2 cellular contexts compared by ENCODE assay signal in the genomic region with DNA sequence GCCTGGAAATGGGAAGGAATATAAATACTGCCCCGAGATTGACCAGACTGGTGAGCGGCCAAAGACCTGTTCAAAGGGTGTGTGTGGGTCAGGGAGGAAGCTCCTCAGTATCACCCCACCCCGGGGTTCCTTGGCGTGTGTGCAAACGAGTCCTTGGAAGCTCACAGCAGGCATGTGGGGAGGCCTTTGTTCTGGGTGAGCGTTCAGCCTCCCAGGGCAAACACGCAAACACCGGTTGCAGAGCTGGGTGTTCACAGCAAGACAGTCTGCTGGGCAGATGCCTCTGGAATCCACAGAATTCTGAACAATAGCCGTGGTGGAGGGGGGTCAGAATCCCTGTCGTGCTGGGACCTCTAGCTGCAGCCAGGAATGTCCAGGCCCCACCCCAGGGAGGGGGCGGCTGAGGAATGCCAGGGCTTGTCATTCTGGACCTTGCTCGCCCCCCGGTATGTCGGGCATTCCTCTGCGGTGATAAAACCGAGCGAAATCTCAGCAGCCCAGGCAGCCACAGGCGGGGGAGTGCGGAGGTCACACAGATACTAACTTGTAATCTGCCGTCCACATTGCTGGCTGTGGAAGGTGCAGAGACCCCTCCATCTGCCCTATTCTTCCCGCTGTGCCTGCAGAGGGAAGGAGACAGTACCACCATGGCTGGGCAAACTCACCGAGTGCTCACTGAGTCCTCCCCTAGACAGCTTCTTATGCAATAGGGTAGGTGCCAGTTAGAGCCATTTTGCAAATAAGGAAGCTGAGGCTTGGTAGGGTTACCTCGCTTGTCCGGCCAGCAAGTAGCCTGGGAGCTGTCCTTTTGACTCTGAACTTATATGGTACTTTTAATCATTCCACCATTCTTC.
A peak's percentile ranks its signal among the peaks of the same experiment; 100 is the strongest.
TF ChIP-seq lines count a peak whose summit lies in the region.
"Not testable (repeated sequence)": the region's sequence is repeated elsewhere in the genome, so short reads cannot be mapped to it uniquely, and the experiment has no call there.

No MANE protein-coding gene starts in this region.

TF ChIP-seq in H1, 55 proteins besides CTCF, POLR2A, EP300 and RAD21:
- TF ChIP-seq JUND (IDR thresholded peaks at IDR 0.05; ENCODE audit: low read length): peak; percentile 27; the same call in 1 of the 2 replicates
- peak; percentile 62; the same call in 1 of the 2 replicates for TF ChIP-seq SP1 (IDR thresholded peaks at IDR 0.05; ENCODE audit: low read depth, low read length)
- TF ChIP-seq TAF1 (IDR thresholded peaks at IDR 0.05; ENCODE audit: low read depth, low read length): peak; percentile 41; the same call in 1 of the 2 replicates
- TF ChIP-seq TEAD4 (IDR thresholded peaks at IDR 0.05; ENCODE audit: low read depth, low read length): peak; percentile 94
- TF ChIP-seq TBP (IDR thresholded peaks at IDR 0.05; ENCODE audit: low read depth, low read length): peak; percentile 37; the same call in 1 of the 2 replicates
- TF ChIP-seq YY1 (IDR thresholded peaks at IDR 0.05; ENCODE audit: low read depth, low read length): peak; percentile 19; the same call in 1 of the 2 replicates
- TF ChIP-seq HDAC2 (IDR thresholded peaks at IDR 0.05; ENCODE audit: borderline replicate concordance in 1 of 2, low read depth in 2 of 2, low read length in 2 of 2): peak; percentile 77 to 80; a peak in 2 of 4 replicates
- TF ChIP-seq CTBP2 (IDR thresholded peaks at IDR 0.05; ENCODE audit: borderline replicate concordance, insufficient read depth, insufficient read length, low read length): peak; percentile 73
- TF ChIP-seq EGR1 (IDR thresholded peaks at IDR 0.05; ENCODE audit: borderline replicate concordance, low read depth, low read length): peak; percentile 83
- 0 out of 2 replicates have a peak, but pooled peaks have one; percentile 25 for TF ChIP-seq TCF12 (IDR thresholded peaks at IDR 0.05; ENCODE audit: low read depth, low read length)
- TF ChIP-seq SIN3A (conservative IDR thresholded peaks at IDR 0.05 in 1 of 2, IDR thresholded peaks at IDR 0.05 in 1 of 2; ENCODE audit: low read depth in 1 of 2, low read length in 2 of 2): peak; percentile 30 to 66; a peak in 2 of 4 replicates
- TF ChIP-seq NANOG (IDR thresholded peaks at IDR 0.05; ENCODE audit: insufficient read depth, low read depth, low read length, poor library complexity, severe bottlenecking): peak; percentile 62

TF ChIP-seq in HepG2, 621 proteins besides CTCF, POLR2A, EP300 and RAD21 (continues in another document):
- peak; percentile 80; the same call in 1 of the 2 replicates for TF ChIP-seq TOPORS (CRISPR knock-in tag; IDR thresholded peaks at IDR 0.05)
- peak; percentile 75 to 83 for TF ChIP-seq NR2F1 (CRISPR knock-in tag; IDR thresholded peaks at IDR 0.05)
- peak; percentile 55; the same call in 1 of the 2 replicates for TF ChIP-seq MIER2 (CRISPR knock-in tag; IDR thresholded peaks at IDR 0.05)
- TF ChIP-seq, protein P1, sequence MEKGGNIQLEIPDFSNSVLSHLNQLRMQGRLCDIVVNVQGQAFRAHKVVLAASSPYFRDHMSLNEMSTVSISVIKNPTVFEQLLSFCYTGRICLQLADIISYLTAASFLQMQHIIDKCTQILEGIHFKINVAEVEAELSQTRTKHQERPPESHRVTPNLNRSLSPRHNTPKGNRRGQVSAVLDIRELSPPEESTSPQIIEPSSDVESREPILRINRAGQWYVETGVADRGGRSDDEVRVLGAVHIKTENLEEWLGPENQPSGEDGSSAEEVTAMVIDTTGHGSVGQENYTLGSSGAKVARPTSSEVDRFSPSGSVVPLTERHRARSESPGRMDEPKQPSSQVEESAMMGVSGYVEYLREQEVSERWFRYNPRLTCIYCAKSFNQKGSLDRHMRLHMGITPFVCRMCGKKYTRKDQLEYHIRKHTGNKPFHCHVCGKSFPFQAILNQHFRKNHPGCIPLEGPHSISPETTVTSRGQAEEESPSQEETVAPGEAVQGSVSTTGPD (CRISPR knock-in tag; IDR thresholded peaks at IDR 0.05): peak; percentile 79; the same call in 1 of the 2 replicates
- TF ChIP-seq RELA (CRISPR knock-in tag; IDR thresholded peaks at IDR 0.05): peak; percentile 55; the same call in 1 of the 2 replicates
- TF ChIP-seq TCF12 (IDR thresholded peaks at IDR 0.05); CREM (CRISPR knock-in tag; IDR thresholded peaks at IDR 0.05); CBX2 (IDR thresholded peaks at IDR 0.05; ENCODE audit: low read depth, low read length): not testable (repeated sequence)
- peak; percentile 80; the same call in 1 of the 2 replicates for TF ChIP-seq TCF12 (CRISPR knock-in tag; IDR thresholded peaks at IDR 0.05)
- TF ChIP-seq ELF3 (CRISPR knock-in tag; IDR thresholded peaks at IDR 0.05): peak; percentile 88
- peak; percentile 69 for TF ChIP-seq YEATS4 (CRISPR knock-in tag; IDR thresholded peaks at IDR 0.05; ENCODE audit: borderline replicate concordance)
- TF ChIP-seq ZNF788 (CRISPR knock-in tag; IDR thresholded peaks at IDR 0.05; ENCODE audit: borderline replicate concordance): peak; percentile 93; the same call in 1 of the 2 replicates
- peak; percentile 86; the same call in 1 of the 2 replicates for TF ChIP-seq ARID2 (CRISPR knock-in tag; IDR thresholded peaks at IDR 0.05; ENCODE audit: borderline replicate concordance)
- TF ChIP-seq, protein P2, sequence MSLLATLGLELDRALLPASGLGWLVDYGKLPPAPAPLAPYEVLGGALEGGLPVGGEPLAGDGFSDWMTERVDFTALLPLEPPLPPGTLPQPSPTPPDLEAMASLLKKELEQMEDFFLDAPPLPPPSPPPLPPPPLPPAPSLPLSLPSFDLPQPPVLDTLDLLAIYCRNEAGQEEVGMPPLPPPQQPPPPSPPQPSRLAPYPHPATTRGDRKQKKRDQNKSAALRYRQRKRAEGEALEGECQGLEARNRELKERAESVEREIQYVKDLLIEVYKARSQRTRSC (CRISPR knock-in tag; IDR thresholded peaks at IDR 0.05; ENCODE audit: low read depth): 0 out of 2 replicates have a peak, but pooled peaks have one; percentile 45
- TF ChIP-seq, protein P3, sequence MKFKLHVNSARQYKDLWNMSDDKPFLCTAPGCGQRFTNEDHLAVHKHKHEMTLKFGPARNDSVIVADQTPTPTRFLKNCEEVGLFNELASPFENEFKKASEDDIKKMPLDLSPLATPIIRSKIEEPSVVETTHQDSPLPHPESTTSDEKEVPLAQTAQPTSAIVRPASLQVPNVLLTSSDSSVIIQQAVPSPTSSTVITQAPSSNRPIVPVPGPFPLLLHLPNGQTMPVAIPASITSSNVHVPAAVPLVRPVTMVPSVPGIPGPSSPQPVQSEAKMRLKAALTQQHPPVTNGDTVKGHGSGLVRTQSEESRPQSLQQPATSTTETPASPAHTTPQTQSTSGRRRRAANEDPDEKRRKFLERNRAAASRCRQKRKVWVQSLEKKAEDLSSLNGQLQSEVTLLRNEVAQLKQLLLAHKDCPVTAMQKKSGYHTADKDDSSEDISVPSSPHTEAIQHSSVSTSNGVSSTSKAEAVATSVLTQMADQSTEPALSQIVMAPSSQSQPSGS (CRISPR knock-in tag; IDR thresholded peaks at IDR 0.05): peak; percentile 96
- TF ChIP-seq ZKSCAN8 (CRISPR knock-in tag; IDR thresholded peaks at IDR 0.05; ENCODE audit: borderline replicate concordance): peak; percentile 94
- TF ChIP-seq SKI (IDR thresholded peaks at IDR 0.05; ENCODE audit: partially characterized antibody): peak; percentile 95
- peak; percentile 61; the same call in 1 of the 2 replicates for TF ChIP-seq ZBTB20 (CRISPR knock-in tag; IDR thresholded peaks at IDR 0.05; ENCODE audit: borderline replicate concordance, low read depth)
- TF ChIP-seq CHCHD3 (CRISPR knock-in tag; IDR thresholded peaks at IDR 0.05): peak; percentile 50; the same call in 1 of the 2 replicates
- peak; percentile 50 for TF ChIP-seq STAG1 (CRISPR knock-in tag; IDR thresholded peaks at IDR 0.05)
- TF ChIP-seq, protein P4, sequence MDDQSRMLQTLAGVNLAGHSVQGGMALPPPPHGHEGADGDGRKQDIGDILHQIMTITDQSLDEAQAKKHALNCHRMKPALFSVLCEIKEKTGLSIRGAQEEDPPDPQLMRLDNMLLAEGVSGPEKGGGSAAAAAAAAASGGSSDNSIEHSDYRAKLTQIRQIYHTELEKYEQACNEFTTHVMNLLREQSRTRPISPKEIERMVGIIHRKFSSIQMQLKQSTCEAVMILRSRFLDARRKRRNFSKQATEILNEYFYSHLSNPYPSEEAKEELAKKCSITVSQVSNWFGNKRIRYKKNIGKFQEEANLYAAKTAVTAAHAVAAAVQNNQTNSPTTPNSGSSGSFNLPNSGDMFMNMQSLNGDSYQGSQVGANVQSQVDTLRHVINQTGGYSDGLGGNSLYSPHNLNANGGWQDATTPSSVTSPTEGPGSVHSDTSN (CRISPR knock-in tag; IDR thresholded peaks at IDR 0.05; ENCODE audit: borderline replicate concordance): 0 out of 2 replicates have a peak, but pooled peaks have one; percentile 24
- TF ChIP-seq CREM (IDR thresholded peaks at IDR 0.05): peak; percentile 81
- TF ChIP-seq CBX2 (CRISPR knock-in tag; IDR thresholded peaks at IDR 0.05; ENCODE audit: low read depth): 0 out of 2 replicates have a peak, but pooled peaks have one; percentile 61
- TF ChIP-seq ARNTL (CRISPR knock-in tag; IDR thresholded peaks at IDR 0.05): peak; percentile 87; the same call in 1 of the 2 replicates
- TF ChIP-seq ZNF615 (CRISPR knock-in tag; IDR thresholded peaks at IDR 0.05; ENCODE audit: borderline replicate concordance): peak; percentile 84
- TF ChIP-seq, protein P5, sequence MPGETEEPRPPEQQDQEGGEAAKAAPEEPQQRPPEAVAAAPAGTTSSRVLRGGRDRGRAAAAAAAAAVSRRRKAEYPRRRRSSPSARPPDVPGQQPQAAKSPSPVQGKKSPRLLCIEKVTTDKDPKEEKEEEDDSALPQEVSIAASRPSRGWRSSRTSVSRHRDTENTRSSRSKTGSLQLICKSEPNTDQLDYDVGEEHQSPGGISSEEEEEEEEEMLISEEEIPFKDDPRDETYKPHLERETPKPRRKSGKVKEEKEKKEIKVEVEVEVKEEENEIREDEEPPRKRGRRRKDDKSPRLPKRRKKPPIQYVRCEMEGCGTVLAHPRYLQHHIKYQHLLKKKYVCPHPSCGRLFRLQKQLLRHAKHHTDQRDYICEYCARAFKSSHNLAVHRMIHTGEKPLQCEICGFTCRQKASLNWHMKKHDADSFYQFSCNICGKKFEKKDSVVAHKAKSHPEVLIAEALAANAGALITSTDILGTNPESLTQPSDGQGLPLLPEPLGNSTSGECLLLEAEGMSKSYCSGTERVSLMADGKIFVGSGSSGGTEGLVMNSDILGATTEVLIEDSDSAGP (CRISPR knock-in tag; IDR thresholded peaks at IDR 0.05; ENCODE audit: borderline replicate concordance): peak; percentile 93
- TF ChIP-seq ZNF556 (CRISPR knock-in tag; IDR thresholded peaks at IDR 0.05; ENCODE audit: borderline replicate concordance): peak; percentile 59; the same call in 1 of the 2 replicates
- TF ChIP-seq FIP1L1 (IDR thresholded peaks at IDR 0.05; ENCODE audit: borderline replicate concordance, insufficient read depth, low read depth, low read length): peak; percentile 43; the same call in 1 of the 2 replicates
- peak; percentile 97 for TF ChIP-seq ZNF331 (CRISPR knock-in tag; IDR thresholded peaks at IDR 0.05)
- TF ChIP-seq, protein P6, sequence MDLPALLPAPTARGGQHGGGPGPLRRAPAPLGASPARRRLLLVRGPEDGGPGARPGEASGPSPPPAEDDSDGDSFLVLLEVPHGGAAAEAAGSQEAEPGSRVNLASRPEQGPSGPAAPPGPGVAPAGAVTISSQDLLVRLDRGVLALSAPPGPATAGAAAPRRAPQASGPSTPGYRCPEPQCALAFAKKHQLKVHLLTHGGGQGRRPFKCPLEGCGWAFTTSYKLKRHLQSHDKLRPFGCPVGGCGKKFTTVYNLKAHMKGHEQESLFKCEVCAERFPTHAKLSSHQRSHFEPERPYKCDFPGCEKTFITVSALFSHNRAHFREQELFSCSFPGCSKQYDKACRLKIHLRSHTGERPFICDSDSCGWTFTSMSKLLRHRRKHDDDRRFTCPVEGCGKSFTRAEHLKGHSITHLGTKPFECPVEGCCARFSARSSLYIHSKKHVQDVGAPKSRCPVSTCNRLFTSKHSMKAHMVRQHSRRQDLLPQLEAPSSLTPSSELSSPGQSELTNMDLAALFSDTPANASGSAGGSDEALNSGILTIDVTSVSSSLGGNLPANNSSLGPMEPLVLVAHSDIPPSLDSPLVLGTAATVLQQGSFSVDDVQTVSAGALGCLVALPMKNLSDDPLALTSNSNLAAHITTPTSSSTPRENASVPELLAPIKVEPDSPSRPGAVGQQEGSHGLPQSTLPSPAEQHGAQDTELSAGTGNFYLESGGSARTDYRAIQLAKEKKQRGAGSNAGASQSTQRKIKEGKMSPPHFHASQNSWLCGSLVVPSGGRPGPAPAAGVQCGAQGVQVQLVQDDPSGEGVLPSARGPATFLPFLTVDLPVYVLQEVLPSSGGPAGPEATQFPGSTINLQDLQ (CRISPR knock-in tag; IDR thresholded peaks at IDR 0.05): peak; percentile 18; the same call in 1 of the 2 replicates
- TF ChIP-seq GFI1 (CRISPR knock-in tag; IDR thresholded peaks at IDR 0.05; ENCODE audit: borderline replicate concordance): peak; percentile 100
- TF ChIP-seq GLI4 (CRISPR knock-in tag; IDR thresholded peaks at IDR 0.05; ENCODE audit: borderline replicate concordance): peak; percentile 83; the same call in 1 of the 2 replicates
- peak; percentile 34; the same call in 1 of the 2 replicates for TF ChIP-seq CC2D1A (CRISPR knock-in tag; IDR thresholded peaks at IDR 0.05)
- TF ChIP-seq ZEB1 (IDR thresholded peaks at IDR 0.05; ENCODE audit: insufficient replicate concordance, low read depth): peak; percentile 89
- TF ChIP-seq, protein P7, sequence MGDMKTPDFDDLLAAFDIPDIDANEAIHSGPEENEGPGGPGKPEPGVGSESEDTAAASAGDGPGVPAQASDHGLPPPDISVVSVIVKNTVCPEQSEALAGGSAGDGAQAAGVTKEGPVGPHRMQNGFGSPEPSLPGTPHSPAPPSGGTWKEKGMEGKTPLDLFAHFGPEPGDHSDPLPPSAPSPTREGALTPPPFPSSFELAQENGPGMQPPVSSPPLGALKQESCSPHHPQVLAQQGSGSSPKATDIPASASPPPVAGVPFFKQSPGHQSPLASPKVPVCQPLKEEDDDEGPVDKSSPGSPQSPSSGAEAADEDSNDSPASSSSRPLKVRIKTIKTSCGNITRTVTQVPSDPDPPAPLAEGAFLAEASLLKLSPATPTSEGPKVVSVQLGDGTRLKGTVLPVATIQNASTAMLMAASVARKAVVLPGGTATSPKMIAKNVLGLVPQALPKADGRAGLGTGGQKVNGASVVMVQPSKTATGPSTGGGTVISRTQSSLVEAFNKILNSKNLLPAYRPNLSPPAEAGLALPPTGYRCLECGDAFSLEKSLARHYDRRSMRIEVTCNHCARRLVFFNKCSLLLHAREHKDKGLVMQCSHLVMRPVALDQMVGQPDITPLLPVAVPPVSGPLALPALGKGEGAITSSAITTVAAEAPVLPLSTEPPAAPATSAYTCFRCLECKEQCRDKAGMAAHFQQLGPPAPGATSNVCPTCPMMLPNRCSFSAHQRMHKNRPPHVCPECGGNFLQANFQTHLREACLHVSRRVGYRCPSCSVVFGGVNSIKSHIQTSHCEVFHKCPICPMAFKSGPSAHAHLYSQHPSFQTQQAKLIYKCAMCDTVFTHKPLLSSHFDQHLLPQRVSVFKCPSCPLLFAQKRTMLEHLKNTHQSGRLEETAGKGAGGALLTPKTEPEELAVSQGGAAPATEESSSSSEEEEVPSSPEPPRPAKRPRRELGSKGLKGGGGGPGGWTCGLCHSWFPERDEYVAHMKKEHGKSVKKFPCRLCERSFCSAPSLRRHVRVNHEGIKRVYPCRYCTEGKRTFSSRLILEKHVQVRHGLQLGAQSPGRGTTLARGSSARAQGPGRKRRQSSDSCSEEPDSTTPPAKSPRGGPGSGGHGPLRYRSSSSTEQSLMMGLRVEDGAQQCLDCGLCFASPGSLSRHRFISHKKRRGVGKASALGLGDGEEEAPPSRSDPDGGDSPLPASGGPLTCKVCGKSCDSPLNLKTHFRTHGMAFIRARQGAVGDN (CRISPR knock-in tag; IDR thresholded peaks at IDR 0.05): peak; percentile 97
- peak; percentile 91 for TF ChIP-seq RCOR2 (CRISPR knock-in tag; IDR thresholded peaks at IDR 0.05)
- TF ChIP-seq SP4 (CRISPR knock-in tag; IDR thresholded peaks at IDR 0.05): peak; percentile 80; the same call in 1 of the 2 replicates
